8 cellular contexts compared by ENCODE assay signal in the genomic region with DNA sequence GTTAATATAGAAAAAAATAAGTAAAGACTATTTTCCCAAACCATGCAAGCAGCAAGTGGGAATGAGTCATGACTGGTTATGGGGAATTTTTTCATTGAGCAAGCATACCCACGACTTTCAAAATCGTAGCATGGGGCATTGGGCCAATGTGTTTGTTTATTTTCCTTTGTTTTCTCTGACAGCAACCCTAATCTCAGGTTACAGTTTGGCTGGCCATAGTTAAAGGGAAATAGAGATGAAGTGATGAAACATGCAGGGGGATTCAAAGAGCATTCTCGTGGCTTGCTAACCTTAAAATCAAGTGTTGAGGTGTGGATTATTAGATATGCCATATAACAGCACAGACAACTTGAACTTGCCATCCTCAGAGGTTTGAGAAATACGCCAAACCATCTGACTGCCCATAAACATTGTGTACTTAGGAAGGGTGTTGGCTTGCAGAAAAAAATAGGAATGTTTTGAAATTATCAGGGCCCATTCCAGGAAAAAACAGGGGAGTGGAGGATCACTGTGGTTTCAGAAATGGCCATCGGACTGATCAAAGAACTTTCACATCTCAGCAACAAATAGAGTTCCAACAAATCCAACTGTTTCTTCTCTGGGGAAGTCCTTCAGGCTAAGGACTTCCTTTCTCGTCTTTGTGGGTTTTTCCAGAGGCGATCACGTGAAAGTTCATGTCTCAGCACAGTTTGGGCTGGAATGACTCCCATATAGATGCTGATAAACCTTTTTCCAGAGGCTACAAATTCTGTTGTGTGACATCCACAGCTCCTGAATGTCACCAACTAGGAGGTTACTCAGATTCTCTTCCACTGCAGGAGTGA.
A peak's percentile ranks its signal among the peaks of the same experiment; 100 is the strongest.
DNase-seq lines count a peak whose midpoint lies in the region; ATAC-seq and TF ChIP-seq lines count a peak whose summit lies in the region.

No MANE protein-coding gene starts in this region.

- H3K9me3 Mint-ChIP-seq in naive thymus-derived CD4-positive, alpha-beta T cell: peaks cover 0 to 2% (median 0%) of the 10 kb centered on the region in 11 donors

- H3K9ac ChIP-seq in IMR-90 (ENCODE audit: low read depth, low read length) (peak overlapping the region; percentile 25), liver (ENCODE audit: low read depth in 1 of 2, low read length in 2 of 2) (peak overlapping the region in 1 of 2 donors; percentile 57)

- H2BK20ac ChIP-seq in IMR-90 (ENCODE audit: low read depth, low read length): peak overlapping the region; percentile 92

- peak overlapping the region; percentile 61 for H3K4me3 ChIP-seq in ACC112 (ENCODE audit: low read depth, low read length)
- no peak overlapping the region; the same call in 1 of the 2 replicates for H3K4me3 ChIP-seq in IMR-90 (ENCODE audit: insufficient read depth, low read depth, low read length)
- H3K4me3 ChIP-seq in liver (ENCODE audit: low read depth in 1 of 3, low read length in 3 of 3): no peak overlapping the region
- no peak overlapping the region for H3K4me3 ChIP-seq in naive thymus-derived CD4-positive, alpha-beta T cell (ENCODE audit: low read length)

- peak; percentile 99 for DNase-seq in IMR-90
- DNase-seq in amniotic stem cell (lab: John Stamatoyannopoulos, UW): peak; percentile 83
- no peak for DNase-seq in NCI-H2227 treated with DMSO at 0.1 percent for 48 hours (lab: John Stamatoyannopoulos, UW)
- DNase-seq in superior temporal gyrus (ENCODE audit: extremely low spot score): no peak
- DNase-seq in naive thymus-derived CD4-positive, alpha-beta T cell: no peak

- H4K8ac ChIP-seq in IMR-90 (ENCODE audit: low read depth in 2 of 2, low read length in 2 of 2): peak overlapping the region; percentile 40 to 91

- in situ Hi-C loops in IMR-90 (cut with MboI; ENCODE audit: low sequenced_read_pairs): no loop called here

- H2BK5ac ChIP-seq in IMR-90 (ENCODE audit: low read depth, low read length, poor library complexity, severe bottlenecking): peak overlapping the region; percentile 97

- no peak overlapping the region for H3K4me3 Mint-ChIP-seq in naive thymus-derived CD4-positive, alpha-beta T cell

- peak overlapping the region; percentile 96 for H3K18ac ChIP-seq in IMR-90 (ENCODE audit: low read depth, low read length)

- H3K4me2 ChIP-seq in IMR-90 (ENCODE audit: low read depth, low read length): peak overlapping the region; percentile 92

- intact Hi-C loops in IMR-90 (cut with micrococcal nuclease): loop anchor here (1.0 to 2.0 kb wide), 2 partner anchors 58 to 133 kb away; no protein-coding TSS in a partner anchor
- intact Hi-C loops in naive thymus-derived CD4-positive, alpha-beta T cell (cut with micrococcal nuclease): no loop called here

- peak; percentile 55 for TF ChIP-seq POLR2A in IMR-90 (IDR thresholded peaks at IDR 0.05; ENCODE audit: low read depth, low read length)

- ATAC-seq in IMR-90 (ENCODE audit: low read depth) (peak; percentile 68), GM19351 (IDR thresholded peaks at IDR 0.05; ENCODE audit: unreplicated experiment) (no peak)
- ATAC-seq in naive thymus-derived CD4-positive, alpha-beta T cell: no peak

- peaks cover 0 to 14% (median 4%) of the 10 kb centered on the region in 5 donors for H3K27me3 Mint-ChIP-seq in naive thymus-derived CD4-positive, alpha-beta T cell

- H4K20me1 ChIP-seq in IMR-90 (ENCODE audit: insufficient read depth, low read length): no peaks in the 10 kb centered on the region

- H3K9me3 ChIP-seq in IMR-90 (ENCODE audit: control insufficient read depth, insufficient read depth, low read length) (no peaks in the 10 kb centered on the region), liver (ENCODE audit: control insufficient read depth in 4 of 4, low read length in 3 of 4) (no peaks in the 10 kb centered on the region)
- no peaks in the 10 kb centered on the region for H3K9me3 ChIP-seq in naive thymus-derived CD4-positive, alpha-beta T cell (ENCODE audit: control insufficient read depth in 2 of 3, low read length in 3 of 3)

- peak overlapping the region; percentile 97 for H2BK120ac ChIP-seq in IMR-90 (ENCODE audit: low read depth, low read length)

- H2AFZ ChIP-seq in ACC112 (ENCODE audit: low read length, unreplicated experiment) (peak overlapping the region; percentile 63), IMR-90 (replicated peaks; ENCODE audit: low read length, poor library complexity) (peak overlapping the region; percentile 36)

- peak overlapping the region; percentile 14 for H2AK9ac ChIP-seq in IMR-90 (replicated peaks; ENCODE audit: low read depth, low read length, poor library complexity)

- peaks cover 0 to 18% (median 0%) of the 10 kb centered on the region in 5 donors for H3K36me3 Mint-ChIP-seq in naive thymus-derived CD4-positive, alpha-beta T cell

- H3K4me1 Mint-ChIP-seq in naive thymus-derived CD4-positive, alpha-beta T cell: peaks cover 0 to 22% (median 0%) of the 10 kb centered on the region in 7 donors

- H4K5ac ChIP-seq in IMR-90 (ENCODE audit: low read depth, low read length): peak overlapping the region; percentile 84

- POLR2A ChIA-PET in IMR-90 (lab: Charles Lee; ENCODE audit: unreplicated experiment): no interaction called here
- POLR2A ChIA-PET in naive thymus-derived CD4-positive, alpha-beta T cell (lab: Charles Lee): no interaction called here

- peak overlapping the region; percentile 86 for H3K4ac ChIP-seq in IMR-90 (ENCODE audit: low read depth, low read length)

- H3K4me1 ChIP-seq in ACC112 (ENCODE audit: control insufficient read depth, insufficient read depth, low read length, unreplicated experiment) (peaks cover 51% of the 10 kb centered on the region), IMR-90 (ENCODE audit: control insufficient read depth, insufficient read depth, low read length) (peaks cover 26% of the 10 kb centered on the region), liver (ENCODE audit: control insufficient read depth in 4 of 4, insufficient read depth in 4 of 4, low read length in 3 of 4) (peaks cover 2 to 20% (median 8%) of the 10 kb centered on the region in 4 donors)
- H3K4me1 ChIP-seq in naive thymus-derived CD4-positive, alpha-beta T cell (ENCODE audit: control insufficient read depth in 2 of 2, insufficient read depth in 2 of 2, low read length in 2 of 2): no peaks in the 10 kb centered on the region

- H3K56ac ChIP-seq in IMR-90 (ENCODE audit: extremely low read depth, insufficient read depth, low read length): peak overlapping the region; percentile 92

- peak overlapping the region; percentile 88 for H3K23ac ChIP-seq in IMR-90 (ENCODE audit: low read depth, low read length)

- peak overlapping the region; percentile 81 for H2BK15ac ChIP-seq in IMR-90 (ENCODE audit: low read depth, low read length)

- CTCF ChIA-PET in IMR-90 (lab: Yijun Ruan, JAX): no interaction called here
- CTCF ChIA-PET in naive thymus-derived CD4-positive, alpha-beta T cell (lab: Charles Lee): no interaction called here

- H3K79me2 ChIP-seq in ACC112 (ENCODE audit: control insufficient read depth, insufficient read depth, low read length, unreplicated experiment): no peaks in the 10 kb centered on the region

- H3K27ac ChIP-seq in ACC112 (ENCODE audit: low read depth, low read length): peak overlapping the region; percentile 98
- H3K27ac ChIP-seq in IMR-90 (ENCODE audit: insufficient read depth, low read length): peak overlapping the region; percentile 89
- peak overlapping the region; percentile 87 to 91 for H3K27ac ChIP-seq in liver (ENCODE audit: low read depth in 1 of 2, low read length in 2 of 2)
- H3K27ac ChIP-seq in naive thymus-derived CD4-positive, alpha-beta T cell (ENCODE audit: low read depth, low read length): no peak overlapping the region

- peak overlapping the region; percentile 69 for H2AK5ac ChIP-seq in IMR-90 (ENCODE audit: low read depth, low read length)

- peak overlapping the region; percentile 77 for H3K14ac ChIP-seq in IMR-90 (replicated peaks; ENCODE audit: low read depth, low read length)

- dilution Hi-C loops in IMR-90 (cut with HindIII; ENCODE audit: low sequenced_read_pairs, unreplicated experiment): no loop called here

- TF ChIP-seq CTCF in IMR-90 (conservative IDR thresholded peaks at IDR 0.05; ENCODE audit: low read depth, low read length) (no peak), liver (IDR thresholded peaks at IDR 0.05; ENCODE audit: low read depth, low read length, missing input control) (no peak)

- TF ChIP-seq RAD21 in IMR-90 (IDR thresholded peaks at IDR 0.05; ENCODE audit: low read length) (no peak; the same call in 1 of the 2 replicates), liver (IDR thresholded peaks at IDR 0.05) (peak; percentile 48)

- peak overlapping the region; percentile 80 for H4K91ac ChIP-seq in IMR-90 (ENCODE audit: insufficient read depth, low read depth, low read length)

- WGBS in IMR-90 (ENCODE audit: extremely low coverage in 2 of 2, insufficient read length in 1 of 2), 2 experiments: 4% methylated on average over 3 of the region's 8 CpGs; no CpG with 5 or more reads in 1 of the 2 experiments
- WGBS in liver: 8% methylated on average over 8 of the region's 8 CpGs

- H3K36me3 ChIP-seq in ACC112 (ENCODE audit: insufficient read depth, low read length) (no peaks in the 10 kb centered on the region), IMR-90 (ENCODE audit: control insufficient read depth, insufficient read depth, low read length) (no peaks in the 10 kb centered on the region), liver (ENCODE audit: control insufficient read depth in 4 of 4, insufficient read depth in 3 of 4, low read depth in 1 of 4, low read length in 3 of 4) (no peaks in the 10 kb centered on the region)
- no peaks in the 10 kb centered on the region for H3K36me3 ChIP-seq in naive thymus-derived CD4-positive, alpha-beta T cell (ENCODE audit: control insufficient read depth in 2 of 3, insufficient read depth in 3 of 3, low read length in 3 of 3)

- peaks cover 12% of the 10 kb centered on the region for H3K9me1 ChIP-seq in IMR-90 (ENCODE audit: insufficient read depth, low read length)

- BruUV-seq in IMR-90 (replicated peaks; lab: Mats Ljungman, UMichigan): no TSS peak

- H3K79me1 ChIP-seq in IMR-90 (ENCODE audit: low read depth in 1 of 2, low read length in 2 of 2): peaks cover 0 to 7% of the 10 kb centered on the region in 2 experiments; a peak in 1 of 4 replicates

- H3K27ac Mint-ChIP-seq in naive thymus-derived CD4-positive, alpha-beta T cell: no peak overlapping the region

- no peaks in the 10 kb centered on the region for H3K27me3 ChIP-seq in ACC112 (ENCODE audit: insufficient read depth, low read length)
- H3K27me3 ChIP-seq in IMR-90 (ENCODE audit: control insufficient read depth, insufficient read depth, low read length): no peaks in the 10 kb centered on the region
- no peaks in the 10 kb centered on the region for H3K27me3 ChIP-seq in liver (ENCODE audit: control insufficient read depth in 4 of 4, insufficient read depth in 4 of 4, low read length in 3 of 4)
- no peaks in the 10 kb centered on the region for H3K27me3 ChIP-seq in naive thymus-derived CD4-positive, alpha-beta T cell (ENCODE audit: control insufficient read depth in 2 of 2, insufficient read depth in 2 of 2, low read length in 2 of 2)

TF ChIP-seq in IMR-90, 13 proteins besides CTCF, POLR2A, EP300 and RAD21 (continues in another document):
- peak; percentile 31; the same call in 1 of the 2 replicates for TF ChIP-seq MAZ (IDR thresholded peaks at IDR 0.05; ENCODE audit: borderline replicate concordance, low read depth, low read length)

TF ChIP-seq in liver, 16 proteins besides CTCF, POLR2A, EP300 and RAD21 (continues in another document):
- peak in 1 of 2 donors; percentile 91 for TF ChIP-seq RXRA (IDR thresholded peaks at IDR 0.05)
- TF ChIP-seq FOXA2 (IDR thresholded peaks at IDR 0.05): peak; percentile 88
- peak in 1 of 2 donors; percentile 81 for TF ChIP-seq EGR1 (IDR thresholded peaks at IDR 0.05; ENCODE audit: low read depth in 2 of 2)

Comparison
In these comparisons a context has a peak if more than half of its experiments do, and no peak if none do; other contexts are left out.
1. DNase-seq: peak in IMR-90 (single experiment) and amniotic stem cell (single experiment); none in NCI-H2227 treated with DMSO at 0.1 percent for 48 hours (single experiment), superior temporal gyrus (single experiment) and naive thymus-derived CD4-positive, alpha-beta T cell (0 of 9).